ENCODE assay signal across 16 cellular contexts in the genomic region with DNA sequence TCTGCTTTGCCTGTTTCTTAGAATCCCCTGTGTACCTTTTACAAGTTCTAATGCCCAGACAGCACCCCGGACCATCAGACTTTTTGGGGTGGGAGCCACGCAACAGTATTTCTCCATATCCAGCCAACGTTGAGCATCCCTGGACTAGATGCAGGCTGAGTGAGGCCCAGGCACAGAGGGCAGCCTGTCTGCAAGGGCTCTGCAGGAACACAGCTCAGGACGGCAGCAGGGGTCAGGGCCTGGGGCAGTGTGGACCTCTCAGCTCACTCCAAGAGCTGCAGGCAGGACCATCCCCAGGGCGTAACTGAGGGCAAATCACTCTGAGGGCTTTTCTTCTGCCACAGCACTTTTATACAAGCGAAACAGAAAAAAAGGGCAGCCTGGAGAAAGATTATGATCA.
DNase-seq lines count a peak whose midpoint lies in the region; ATAC-seq, FAIRE-seq and TF ChIP-seq lines count a peak whose summit lies in the region.
"Had no signal": no experiment of that assay in that cellular context is flagged by ENCODE, and none has a peak within 500 bp of the region (broad histone marks: within the 10 kb centered on the region; RNA-seq: fewer than 3 reads in every experiment).

No MANE protein-coding gene starts in this region.

- no peaks in the 10 kb centered on the region; the same call in 1 of the 2 replicates for H3K4me1 ChIP-seq in HepG2 (ENCODE audit: insufficient read depth, low read length)
- H3K4me1 ChIP-seq in right lobe of liver: no peaks in the 10 kb centered on the region
- peaks cover 17% of the 10 kb centered on the region for H3K4me1 ChIP-seq in endodermal cell (ENCODE audit: control insufficient read depth, insufficient read depth, low read length)
- peaks cover 18% of the 10 kb centered on the region for H3K4me1 ChIP-seq in neural progenitor cell
- H3K4me1 ChIP-seq: HAP-1 had no signal

- H3K36me3 Mint-ChIP-seq in endodermal cell (ENCODE audit: low read depth) (no peaks in the 10 kb centered on the region), neural progenitor cell (no peaks in the 10 kb centered on the region)

- TF ChIP-seq POLR2A in HepG2 (IDR thresholded peaks at IDR 0.05; ENCODE audit: insufficient read depth in 1 of 2, low read depth in 2 of 2, low read length in 2 of 2) (no peak), right lobe of liver (IDR thresholded peaks at IDR 0.05) (no peak)

- H3K4me3 ChIP-seq in HepG2 (replicated peaks in 1 of 3; ENCODE audit: insufficient read depth in 1 of 3, low read depth in 2 of 3, low read length in 3 of 3) (no peak overlapping the region), right lobe of liver (no peak overlapping the region), endodermal cell (ENCODE audit: low read length) (no peak overlapping the region), neural progenitor cell (no peak overlapping the region)
- H3K4me3 ChIP-seq: GM12878, HAP-1 had no signal

- ATAC-seq in HepG2 (peak; percentile 65), right lobe of liver (no peak), HG02885 (IDR thresholded peaks at IDR 0.05; ENCODE audit: poor library complexity, unreplicated experiment) (no peak)
- ATAC-seq: GM12878 had no signal

- no peaks in the 10 kb centered on the region for H3K79me2 ChIP-seq in HepG2 (ENCODE audit: insufficient read depth, low read length)
- no peaks in the 10 kb centered on the region for H3K79me2 ChIP-seq in neural progenitor cell (ENCODE audit: low read depth)

- DNase-seq in HepG2 (ENCODE audit: low spot score) (no peak), right lobe of liver (no peak), endodermal cell (no peak), neural progenitor cell (ENCODE audit: low spot score) (no peak), A172 (ENCODE audit: low spot score) (no peak), NOMO-1 treated with dmso at 0.1 percent for 144 hours (lab: John Stamatoyannopoulos, UW; ENCODE audit: unreplicated experiment) (no peak)
- DNase-seq: C1 segment of cervical spinal cord; Calu3; CD4-positive, alpha-beta T cell; DMS 273 treated with DMSO at 0.1 percent for 48 hours had no signal

- TF ChIP-seq EP300 in HepG2 (IDR thresholded peaks at IDR 0.05; ENCODE audit: low read depth in 2 of 2, low read length in 2 of 2) (no peak), HepG2 (CRISPR knock-in tag; IDR thresholded peaks at IDR 0.05; ENCODE audit: borderline replicate concordance) (no peak)

- H4K20me1 ChIP-seq in HepG2 (ENCODE audit: insufficient read depth, low read length) (no peaks in the 10 kb centered on the region), neural progenitor cell (ENCODE audit: low read depth) (no peaks in the 10 kb centered on the region)

- H2AFZ ChIP-seq in HepG2 (ENCODE audit: low read length) (no peak overlapping the region), neural progenitor cell (replicated peaks) (peak overlapping the region; percentile 52)

- CTCF ChIA-PET in HepG2 (lab: Yijun Ruan, JAX; ENCODE audit: low intra/inter-chr PET ratio, low total read pairs): no interaction called here

- no peak for TF ChIP-seq CTCF in HepG2 (CRISPR knock-in tag; IDR thresholded peaks at IDR 0.05)
- TF ChIP-seq CTCF in right lobe of liver (IDR thresholded peaks at IDR 0.05): no peak
- TF ChIP-seq CTCF in endodermal cell (conservative IDR thresholded peaks at IDR 0.05): no peak
- no peak for TF ChIP-seq CTCF in neural progenitor cell (IDR thresholded peaks at IDR 0.05)

- in situ Hi-C loops in HepG2 (cut with HindIII; ENCODE audit: extremely low pct_ligation_motif_present, low pct_unique_long_range_greater_than_20kb): no loop called here

- intact Hi-C loops in HepG2 (cut with micrococcal nuclease; ENCODE audit: unreplicated experiment) (no loop called here), right lobe of liver (cut with DNase I) (no loop called here)

- 58% methylated on average over 6 of the region's 6 CpGs for WGBS in HepG2 (ENCODE audit: low lambda C conversion rate)
- 68% methylated on average over 5 of the region's 6 CpGs for WGBS in right lobe of liver (ENCODE audit: insufficient coverage, low coverage, low lambda C conversion rate, missing lambda C conversion rate)
- WGBS in endodermal cell (ENCODE audit: insufficient coverage in 1 of 2, insufficient read length in 1 of 2), 2 experiments: 72 to 84% methylated on average over 3 to 6 of the region's 6 CpGs

- H3K9me3 ChIP-seq in HepG2 (ENCODE audit: low read length) (no peaks in the 10 kb centered on the region), right lobe of liver (no peaks in the 10 kb centered on the region), endodermal cell (ENCODE audit: control insufficient read depth, low read length) (no peaks in the 10 kb centered on the region), neural progenitor cell (ENCODE audit: low read depth) (no peaks in the 10 kb centered on the region)
- H3K9me3 ChIP-seq: HAP-1 had no signal

- no peaks in the 10 kb centered on the region for H3K36me3 ChIP-seq in HepG2 (replicated peaks in 1 of 2; ENCODE audit: control insufficient read depth in 1 of 2, insufficient read depth in 2 of 2, low read length in 2 of 2)
- H3K36me3 ChIP-seq in right lobe of liver: no peaks in the 10 kb centered on the region
- H3K36me3 ChIP-seq in endodermal cell (ENCODE audit: control insufficient read depth, insufficient read depth, low read length): no peaks in the 10 kb centered on the region
- no peaks in the 10 kb centered on the region for H3K36me3 ChIP-seq in neural progenitor cell
- H3K36me3 ChIP-seq: HAP-1 had no signal

- H3K4me2 ChIP-seq in HepG2 (ENCODE audit: low read depth, low read length): no peak overlapping the region
- no peak overlapping the region for H3K4me2 ChIP-seq in neural progenitor cell

- peak overlapping the region; percentile 8 for H3K27ac Mint-ChIP-seq in endodermal cell
- H3K27ac Mint-ChIP-seq in neural progenitor cell: no peak overlapping the region
- H3K27ac Mint-ChIP-seq: B cell; CD4-positive, alpha-beta T cell had no signal

- H3K9me3 Mint-ChIP-seq in endodermal cell (no peaks in the 10 kb centered on the region), neural progenitor cell (no peaks in the 10 kb centered on the region)
- H3K9me3 Mint-ChIP-seq: CD4-positive, alpha-beta T cell had no signal

- TF ChIP-seq RAD21 in HepG2 (CRISPR knock-in tag; IDR thresholded peaks at IDR 0.05): no peak

- BruUV-seq in HepG2 (replicated peaks; lab: Mats Ljungman, UMichigan): no TSS peak

- peaks cover 28% of the 10 kb centered on the region for H3K4me1 Mint-ChIP-seq in endodermal cell
- peaks cover 20% of the 10 kb centered on the region for H3K4me1 Mint-ChIP-seq in neural progenitor cell
- H3K4me1 Mint-ChIP-seq: B cell had no signal

- POLR2A ChIA-PET in HepG2 (lab: Yijun Ruan, JAX): no interaction called here

- no peak overlapping the region for H3K4me3 Mint-ChIP-seq in endodermal cell
- H3K4me3 Mint-ChIP-seq in neural progenitor cell: no peak overlapping the region
- H3K4me3 Mint-ChIP-seq: B cell; CD4-positive, alpha-beta T cell had no signal

- no peak overlapping the region for H3K9ac ChIP-seq in HepG2 (ENCODE audit: insufficient read depth, low read depth, low read length)
- H3K9ac ChIP-seq in endodermal cell (ENCODE audit: extremely low read depth, low read length, poor library complexity, severe bottlenecking): no peak overlapping the region
- H3K9ac ChIP-seq in neural progenitor cell: no peak overlapping the region

- H3F3A ChIP-seq in neural progenitor cell (ENCODE audit: low read depth): peaks cover 14% of the 10 kb centered on the region

- FAIRE-seq in HepG2 (lab: Jason Lieb, UNC): no peak
- FAIRE-seq: A204.1, GM12878, GM18507 had no signal

- H3K27ac ChIP-seq in HepG2 (ENCODE audit: extremely low read length, insufficient read depth, low read length) (no peak overlapping the region), right lobe of liver (no peak overlapping the region), endodermal cell (ENCODE audit: low read depth, low read length) (no peak overlapping the region), neural progenitor cell (no peak overlapping the region)

- H3K27me3 ChIP-seq in HepG2 (ENCODE audit: control insufficient read depth in 1 of 2, insufficient read depth in 2 of 2, low read length in 2 of 2) (no peaks in the 10 kb centered on the region), right lobe of liver (no peaks in the 10 kb centered on the region), endodermal cell (ENCODE audit: control insufficient read depth, insufficient read depth, low read length, poor library complexity, severe bottlenecking) (no peaks in the 10 kb centered on the region), neural progenitor cell (no peaks in the 10 kb centered on the region)

- H3K27me3 Mint-ChIP-seq in endodermal cell (ENCODE audit: insufficient read depth) (no peaks in the 10 kb centered on the region), neural progenitor cell (ENCODE audit: insufficient read depth, low read depth) (peaks cover 12% of the 10 kb centered on the region)

TF ChIP-seq in HepG2, 621 proteins besides CTCF, POLR2A, EP300 and RAD21 (continues in another document):
- TF ChIP-seq SKI (IDR thresholded peaks at IDR 0.05; ENCODE audit: partially characterized antibody): no peak
- no peak for TF ChIP-seq TRIM24 (CRISPR knock-in tag; IDR thresholded peaks at IDR 0.05)
- no peak for TF ChIP-seq GZF1 (CRISPR knock-in tag; IDR thresholded peaks at IDR 0.05)
- TF ChIP-seq, protein P1, sequence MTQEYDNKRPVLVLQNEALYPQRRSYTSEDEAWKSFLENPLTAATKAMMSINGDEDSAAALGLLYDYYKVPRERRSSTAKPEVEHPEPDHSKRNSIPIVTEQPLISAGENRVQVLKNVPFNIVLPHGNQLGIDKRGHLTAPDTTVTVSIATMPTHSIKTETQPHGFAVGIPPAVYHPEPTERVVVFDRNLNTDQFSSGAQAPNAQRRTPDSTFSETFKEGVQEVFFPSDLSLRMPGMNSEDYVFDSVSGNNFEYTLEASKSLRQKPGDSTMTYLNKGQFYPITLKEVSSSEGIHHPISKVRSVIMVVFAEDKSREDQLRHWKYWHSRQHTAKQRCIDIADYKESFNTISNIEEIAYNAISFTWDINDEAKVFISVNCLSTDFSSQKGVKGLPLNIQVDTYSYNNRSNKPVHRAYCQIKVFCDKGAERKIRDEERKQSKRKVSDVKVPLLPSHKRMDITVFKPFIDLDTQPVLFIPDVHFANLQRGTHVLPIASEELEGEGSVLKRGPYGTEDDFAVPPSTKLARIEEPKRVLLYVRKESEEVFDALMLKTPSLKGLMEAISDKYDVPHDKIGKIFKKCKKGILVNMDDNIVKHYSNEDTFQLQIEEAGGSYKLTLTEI (CRISPR knock-in tag; conservative IDR thresholded peaks at IDR 0.05): no peak
- no peak for TF ChIP-seq KMT2B (CRISPR knock-in tag; IDR thresholded peaks at IDR 0.05)
- no peak for TF ChIP-seq TMF1 (CRISPR knock-in tag; IDR thresholded peaks at IDR 0.05; ENCODE audit: low read depth)
- no peak for TF ChIP-seq POLR2G (IDR thresholded peaks at IDR 0.05; ENCODE audit: low read depth, low read length)
